ENCODE assay signal across 2 cellular contexts in the genomic region with DNA sequence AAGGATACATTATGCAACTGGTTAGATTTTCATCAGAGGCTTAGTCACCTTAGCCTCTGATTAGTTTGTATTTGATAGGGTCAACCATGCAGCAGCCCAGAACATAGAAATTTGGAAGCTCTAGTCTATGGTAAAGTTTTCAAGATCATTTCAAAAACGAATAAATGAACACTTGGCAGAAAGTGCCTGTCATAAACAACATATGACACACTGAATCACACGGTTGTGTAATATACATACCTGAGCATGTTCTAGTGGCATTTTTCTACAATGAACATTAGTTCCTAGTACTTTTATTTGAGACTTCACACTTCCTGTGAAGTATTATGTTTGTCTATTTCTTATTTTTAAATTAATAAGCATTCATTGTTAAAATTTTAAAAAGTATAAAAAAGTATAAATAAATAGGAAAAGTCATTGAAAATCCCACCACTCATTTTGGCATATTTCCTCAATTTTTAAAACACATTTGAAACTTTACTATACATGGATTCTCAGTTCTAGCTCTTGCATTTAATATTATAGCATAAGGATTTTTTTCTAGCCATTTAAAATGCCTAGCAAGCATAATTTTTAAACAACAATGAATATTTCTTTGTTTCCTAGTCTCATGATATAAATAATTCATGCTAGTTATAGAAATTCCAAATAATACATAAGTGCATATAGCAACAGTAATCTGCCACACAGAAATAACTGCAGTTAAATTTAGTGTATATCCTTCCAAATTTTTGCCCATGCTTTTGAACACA.
A peak's percentile ranks its signal among the peaks of the same experiment; 100 is the strongest.
TF ChIP-seq lines count a peak whose summit lies in the region.

No MANE protein-coding gene starts in this region.

TF ChIP-seq in HepG2, 621 proteins besides CTCF, POLR2A, EP300 and RAD21:
- TF ChIP-seq FOSL1 (CRISPR knock-in tag; IDR thresholded peaks at IDR 0.05; ENCODE audit: borderline replicate concordance), result no peak
- peak in 1 of 2 experiments; percentile 53; a peak in 2 of 4 replicates for TF ChIP-seq MAFK (conservative IDR thresholded peaks at IDR 0.05 in 1 of 2, IDR thresholded peaks at IDR 0.05 in 1 of 2; ENCODE audit: low read length in 2 of 2)
- TF ChIP-seq MAFF (IDR thresholded peaks at IDR 0.05; ENCODE audit: low read depth, low read length), result peak; percentile 36; the same call in 1 of the 2 replicates

TF ChIP-seq in K562, 482 proteins besides CTCF, POLR2A, EP300 and RAD21:
- peak; percentile 47; the same call in 1 of the 2 replicates for TF ChIP-seq C11orf30 (IDR thresholded peaks at IDR 0.05; ENCODE audit: low read depth)
- peak; percentile 62; the same call in 1 of the 2 replicates for TF ChIP-seq ZNF316 (IDR thresholded peaks at IDR 0.05)
- TF ChIP-seq, protein P1, sequence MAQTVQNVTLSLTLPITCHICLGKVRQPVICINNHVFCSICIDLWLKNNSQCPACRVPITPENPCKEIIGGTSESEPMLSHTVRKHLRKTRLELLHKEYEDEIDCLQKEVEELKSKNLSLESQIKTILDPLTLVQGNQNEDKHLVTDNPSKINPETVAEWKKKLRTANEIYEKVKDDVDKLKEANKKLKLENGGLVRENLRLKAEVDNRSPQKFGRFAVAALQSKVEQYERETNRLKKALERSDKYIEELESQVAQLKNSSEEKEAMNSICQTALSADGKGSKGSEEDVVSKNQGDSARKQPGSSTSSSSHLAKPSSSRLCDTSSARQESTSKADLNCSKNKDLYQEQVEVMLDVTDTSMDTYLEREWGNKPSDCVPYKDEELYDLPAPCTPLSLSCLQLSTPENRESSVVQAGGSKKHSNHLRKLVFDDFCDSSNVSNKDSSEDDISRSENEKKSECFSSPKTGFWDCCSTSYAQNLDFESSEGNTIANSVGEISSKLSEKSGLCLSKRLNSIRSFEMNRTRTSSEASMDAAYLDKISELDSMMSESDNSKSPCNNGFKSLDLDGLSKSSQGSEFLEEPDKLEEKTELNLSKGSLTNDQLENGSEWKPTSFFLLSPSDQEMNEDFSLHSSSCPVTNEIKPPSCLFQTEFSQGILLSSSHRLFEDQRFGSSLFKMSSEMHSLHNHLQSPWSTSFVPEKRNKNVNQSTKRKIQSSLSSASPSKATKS (CRISPR knock-in tag; IDR thresholded peaks at IDR 0.05), result no peak
- TF ChIP-seq, protein P2, sequence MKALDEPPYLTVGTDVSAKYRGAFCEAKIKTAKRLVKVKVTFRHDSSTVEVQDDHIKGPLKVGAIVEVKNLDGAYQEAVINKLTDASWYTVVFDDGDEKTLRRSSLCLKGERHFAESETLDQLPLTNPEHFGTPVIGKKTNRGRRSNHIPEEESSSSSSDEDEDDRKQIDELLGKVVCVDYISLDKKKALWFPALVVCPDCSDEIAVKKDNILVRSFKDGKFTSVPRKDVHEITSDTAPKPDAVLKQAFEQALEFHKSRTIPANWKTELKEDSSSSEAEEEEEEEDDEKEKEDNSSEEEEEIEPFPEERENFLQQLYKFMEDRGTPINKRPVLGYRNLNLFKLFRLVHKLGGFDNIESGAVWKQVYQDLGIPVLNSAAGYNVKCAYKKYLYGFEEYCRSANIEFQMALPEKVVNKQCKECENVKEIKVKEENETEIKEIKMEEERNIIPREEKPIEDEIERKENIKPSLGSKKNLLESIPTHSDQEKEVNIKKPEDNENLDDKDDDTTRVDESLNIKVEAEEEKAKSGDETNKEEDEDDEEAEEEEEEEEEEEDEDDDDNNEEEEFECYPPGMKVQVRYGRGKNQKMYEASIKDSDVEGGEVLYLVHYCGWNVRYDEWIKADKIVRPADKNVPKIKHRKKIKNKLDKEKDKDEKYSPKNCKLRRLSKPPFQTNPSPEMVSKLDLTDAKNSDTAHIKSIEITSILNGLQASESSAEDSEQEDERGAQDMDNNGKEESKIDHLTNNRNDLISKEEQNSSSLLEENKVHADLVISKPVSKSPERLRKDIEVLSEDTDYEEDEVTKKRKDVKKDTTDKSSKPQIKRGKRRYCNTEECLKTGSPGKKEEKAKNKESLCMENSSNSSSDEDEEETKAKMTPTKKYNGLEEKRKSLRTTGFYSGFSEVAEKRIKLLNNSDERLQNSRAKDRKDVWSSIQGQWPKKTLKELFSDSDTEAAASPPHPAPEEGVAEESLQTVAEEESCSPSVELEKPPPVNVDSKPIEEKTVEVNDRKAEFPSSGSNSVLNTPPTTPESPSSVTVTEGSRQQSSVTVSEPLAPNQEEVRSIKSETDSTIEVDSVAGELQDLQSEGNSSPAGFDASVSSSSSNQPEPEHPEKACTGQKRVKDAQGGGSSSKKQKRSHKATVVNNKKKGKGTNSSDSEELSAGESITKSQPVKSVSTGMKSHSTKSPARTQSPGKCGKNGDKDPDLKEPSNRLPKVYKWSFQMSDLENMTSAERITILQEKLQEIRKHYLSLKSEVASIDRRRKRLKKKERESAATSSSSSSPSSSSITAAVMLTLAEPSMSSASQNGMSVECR (CRISPR knock-in tag; IDR thresholded peaks at IDR 0.05), result no peak
- no peak for TF ChIP-seq MEIS2 (IDR thresholded peaks at IDR 0.05; ENCODE audit: partially characterized antibody)
- no peak for TF ChIP-seq ZSCAN29 (IDR thresholded peaks at IDR 0.05)
